ENCODE assay signal across 1 cellular context in the genomic region with DNA sequence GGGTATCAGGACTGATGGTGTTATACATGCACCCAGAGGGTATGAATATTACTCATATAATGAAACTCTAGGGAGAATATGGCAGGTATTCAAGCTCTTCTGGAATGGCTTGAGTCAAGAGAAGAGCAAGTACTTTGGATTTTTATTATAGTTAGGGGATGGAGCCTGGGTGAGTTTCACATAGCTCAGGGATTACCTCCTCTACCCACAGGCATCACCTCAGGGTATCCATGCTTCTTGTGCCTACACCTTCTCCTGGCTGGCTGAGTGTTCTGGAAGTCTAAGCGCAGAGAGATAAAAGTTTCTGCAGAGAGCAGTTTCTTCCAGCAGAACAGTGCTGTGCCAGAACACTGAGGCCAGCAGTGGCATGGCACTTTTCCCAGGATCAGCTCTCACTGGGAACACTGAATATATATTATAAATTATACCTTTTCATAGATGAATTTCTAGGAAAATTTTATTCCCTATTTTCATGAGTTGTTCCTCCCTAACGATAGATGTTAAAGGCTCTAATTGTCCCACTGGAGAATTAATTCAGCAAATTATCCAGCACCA.
TF ChIP-seq lines count a peak whose summit lies in the region.

No MANE protein-coding gene starts in this region.

TF ChIP-seq in GM23338, 12 proteins besides CTCF, POLR2A, EP300 and RAD21 (continued from another document):
- no peak for TF ChIP-seq REST (IDR thresholded peaks at IDR 0.05; ENCODE audit: unreplicated experiment)
- TF ChIP-seq ETS1 (IDR thresholded peaks at IDR 0.05): no peak
- TF ChIP-seq STAT1 (IDR thresholded peaks at IDR 0.05; ENCODE audit: unreplicated experiment): no peak
- no peak for TF ChIP-seq POLR2AphosphoS5 (IDR thresholded peaks at IDR 0.05; ENCODE audit: low read depth)
- no peak for TF ChIP-seq ZNF114 (CRISPR knock-in tag; IDR thresholded peaks at IDR 0.05)
- TF ChIP-seq ZNF462 (CRISPR knock-in tag; IDR thresholded peaks at IDR 0.05): no peak
- no peak for TF ChIP-seq CREB1 (CRISPR knock-in tag; IDR thresholded peaks at IDR 0.05; ENCODE audit: low read depth)
- TF ChIP-seq ZNF331 (CRISPR knock-in tag; IDR thresholded peaks at IDR 0.05; ENCODE audit: low read depth): no peak
- TF ChIP-seq EZH2 (IDR thresholded peaks at IDR 0.05; ENCODE audit: low read depth, unreplicated experiment): no peak
